1 cellular context compared by ENCODE assay signal in the genomic region with DNA sequence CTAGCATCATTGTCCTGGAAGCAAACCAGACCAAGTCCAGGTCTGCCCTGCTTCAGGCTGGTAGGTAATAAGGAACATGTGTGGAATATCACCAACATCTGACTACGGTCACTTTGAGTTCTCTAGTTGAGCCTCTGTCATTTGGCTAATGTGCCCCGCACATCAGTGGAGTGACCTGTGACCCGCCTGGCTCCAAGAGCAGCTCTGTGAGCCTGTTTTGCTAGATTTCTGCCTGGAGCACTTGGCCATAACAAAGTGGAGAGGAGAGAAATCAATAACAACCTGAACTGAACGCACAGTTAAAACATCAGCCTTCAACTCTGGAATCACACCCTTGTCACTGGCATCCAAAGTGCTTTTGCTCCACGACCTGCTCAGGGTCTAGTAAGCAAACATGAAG.
A peak's percentile ranks its signal among the peaks of the same experiment; 100 is the strongest.
TF ChIP-seq lines count a peak whose summit lies in the region.

No MANE protein-coding gene starts in this region.

TF ChIP-seq in HepG2, 621 proteins besides CTCF, POLR2A, EP300 and RAD21 (continued from another document):
- TF ChIP-seq, protein P1, sequence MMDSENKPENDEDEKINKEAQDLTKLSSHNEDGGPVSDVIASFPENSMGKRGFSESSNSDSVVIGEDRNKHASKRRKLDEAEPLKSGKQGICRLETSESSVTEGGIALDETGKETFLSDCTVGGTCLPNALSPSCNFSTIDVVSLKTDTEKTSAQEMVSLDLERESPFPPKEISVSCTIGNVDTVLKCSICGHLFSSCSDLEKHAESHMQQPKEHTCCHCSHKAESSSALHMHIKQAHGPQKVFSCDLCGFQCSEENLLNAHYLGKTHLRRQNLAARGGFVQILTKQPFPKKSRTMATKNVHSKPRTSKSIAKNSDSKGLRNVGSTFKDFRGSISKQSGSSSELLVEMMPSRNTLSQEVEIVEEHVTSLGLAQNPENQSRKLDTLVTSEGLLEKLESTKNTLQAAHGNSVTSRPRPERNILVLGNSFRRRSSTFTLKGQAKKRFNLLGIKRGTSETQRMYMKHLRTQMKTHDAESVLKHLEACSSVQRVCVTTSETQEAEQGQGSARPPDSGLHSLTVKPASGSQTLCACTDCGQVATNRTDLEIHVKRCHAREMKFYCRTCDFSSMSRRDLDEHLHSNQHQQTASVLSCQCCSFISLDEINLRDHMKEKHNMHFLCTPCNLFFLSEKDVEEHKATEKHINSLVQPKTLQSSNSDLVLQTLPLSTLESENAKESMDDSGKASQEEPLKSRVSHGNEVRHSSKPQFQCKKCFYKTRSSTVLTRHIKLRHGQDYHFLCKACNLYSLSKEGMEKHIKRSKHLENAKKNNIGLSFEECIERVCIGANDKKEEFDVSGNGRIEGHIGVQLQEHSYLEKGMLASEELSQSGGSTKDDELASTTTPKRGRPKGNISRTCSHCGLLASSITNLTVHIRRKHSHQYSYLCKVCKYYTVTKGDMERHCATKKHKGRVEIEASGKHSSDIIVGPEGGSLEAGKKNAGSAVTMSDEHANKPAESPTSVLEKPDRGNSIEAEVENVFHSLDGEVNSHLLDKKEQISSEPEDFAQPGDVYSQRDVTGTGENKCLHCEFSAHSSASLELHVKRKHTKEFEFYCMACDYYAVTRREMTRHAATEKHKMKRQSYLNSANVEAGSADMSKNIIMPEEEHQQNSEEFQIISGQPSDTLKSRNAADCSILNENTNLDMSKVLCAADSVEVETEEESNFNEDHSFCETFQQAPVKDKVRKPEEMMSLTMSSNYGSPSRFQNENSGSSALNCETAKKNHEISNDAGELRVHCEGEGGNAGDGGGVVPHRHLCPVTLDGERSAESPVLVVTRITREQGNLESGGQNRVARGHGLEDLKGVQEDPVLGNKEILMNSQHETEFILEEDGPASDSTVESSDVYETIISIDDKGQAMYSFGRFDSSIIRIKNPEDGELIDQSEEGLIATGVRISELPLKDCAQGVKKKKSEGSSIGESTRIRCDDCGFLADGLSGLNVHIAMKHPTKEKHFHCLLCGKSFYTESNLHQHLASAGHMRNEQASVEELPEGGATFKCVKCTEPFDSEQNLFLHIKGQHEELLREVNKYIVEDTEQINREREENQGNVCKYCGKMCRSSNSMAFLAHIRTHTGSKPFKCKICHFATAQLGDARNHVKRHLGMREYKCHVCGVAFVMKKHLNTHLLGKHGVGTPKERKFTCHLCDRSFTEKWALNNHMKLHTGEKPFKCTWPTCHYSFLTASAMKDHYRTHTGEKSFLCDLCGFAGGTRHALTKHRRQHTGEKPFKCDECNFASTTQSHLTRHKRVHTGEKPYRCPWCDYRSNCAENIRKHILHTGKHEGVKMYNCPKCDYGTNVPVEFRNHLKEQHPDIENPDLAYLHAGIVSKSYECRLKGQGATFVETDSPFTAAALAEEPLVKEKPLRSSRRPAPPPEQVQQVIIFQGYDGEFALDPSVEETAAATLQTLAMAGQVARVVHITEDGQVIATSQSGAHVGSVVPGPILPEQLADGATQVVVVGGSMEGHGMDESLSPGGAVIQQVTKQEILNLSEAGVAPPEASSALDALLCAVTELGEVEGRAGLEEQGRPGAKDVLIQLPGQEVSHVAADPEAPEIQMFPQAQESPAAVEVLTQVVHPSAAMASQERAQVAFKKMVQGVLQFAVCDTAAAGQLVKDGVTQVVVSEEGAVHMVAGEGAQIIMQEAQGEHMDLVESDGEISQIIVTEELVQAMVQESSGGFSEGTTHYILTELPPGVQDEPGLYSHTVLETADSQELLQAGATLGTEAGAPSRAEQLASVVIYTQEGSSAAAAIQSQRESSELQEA (CRISPR knock-in tag; IDR thresholded peaks at IDR 0.05; ENCODE audit: not compliant biosample characterization): no peak
- TF ChIP-seq, protein P2, sequence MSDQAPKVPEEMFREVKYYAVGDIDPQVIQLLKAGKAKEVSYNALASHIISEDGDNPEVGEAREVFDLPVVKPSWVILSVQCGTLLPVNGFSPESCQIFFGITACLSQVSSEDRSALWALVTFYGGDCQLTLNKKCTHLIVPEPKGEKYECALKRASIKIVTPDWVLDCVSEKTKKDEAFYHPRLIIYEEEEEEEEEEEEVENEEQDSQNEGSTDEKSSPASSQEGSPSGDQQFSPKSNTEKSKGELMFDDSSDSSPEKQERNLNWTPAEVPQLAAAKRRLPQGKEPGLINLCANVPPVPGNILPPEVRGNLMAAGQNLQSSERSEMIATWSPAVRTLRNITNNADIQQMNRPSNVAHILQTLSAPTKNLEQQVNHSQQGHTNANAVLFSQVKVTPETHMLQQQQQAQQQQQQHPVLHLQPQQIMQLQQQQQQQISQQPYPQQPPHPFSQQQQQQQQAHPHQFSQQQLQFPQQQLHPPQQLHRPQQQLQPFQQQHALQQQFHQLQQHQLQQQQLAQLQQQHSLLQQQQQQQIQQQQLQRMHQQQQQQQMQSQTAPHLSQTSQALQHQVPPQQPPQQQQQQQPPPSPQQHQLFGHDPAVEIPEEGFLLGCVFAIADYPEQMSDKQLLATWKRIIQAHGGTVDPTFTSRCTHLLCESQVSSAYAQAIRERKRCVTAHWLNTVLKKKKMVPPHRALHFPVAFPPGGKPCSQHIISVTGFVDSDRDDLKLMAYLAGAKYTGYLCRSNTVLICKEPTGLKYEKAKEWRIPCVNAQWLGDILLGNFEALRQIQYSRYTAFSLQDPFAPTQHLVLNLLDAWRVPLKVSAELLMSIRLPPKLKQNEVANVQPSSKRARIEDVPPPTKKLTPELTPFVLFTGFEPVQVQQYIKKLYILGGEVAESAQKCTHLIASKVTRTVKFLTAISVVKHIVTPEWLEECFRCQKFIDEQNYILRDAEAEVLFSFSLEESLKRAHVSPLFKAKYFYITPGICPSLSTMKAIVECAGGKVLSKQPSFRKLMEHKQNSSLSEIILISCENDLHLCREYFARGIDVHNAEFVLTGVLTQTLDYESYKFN (CRISPR knock-in tag; conservative IDR thresholded peaks at IDR 0.05): peak; percentile 34; the same call in 1 of the 2 replicates
- TF ChIP-seq SALL1 (CRISPR knock-in tag; IDR thresholded peaks at IDR 0.05): peak; percentile 54
- TF ChIP-seq, protein P3, sequence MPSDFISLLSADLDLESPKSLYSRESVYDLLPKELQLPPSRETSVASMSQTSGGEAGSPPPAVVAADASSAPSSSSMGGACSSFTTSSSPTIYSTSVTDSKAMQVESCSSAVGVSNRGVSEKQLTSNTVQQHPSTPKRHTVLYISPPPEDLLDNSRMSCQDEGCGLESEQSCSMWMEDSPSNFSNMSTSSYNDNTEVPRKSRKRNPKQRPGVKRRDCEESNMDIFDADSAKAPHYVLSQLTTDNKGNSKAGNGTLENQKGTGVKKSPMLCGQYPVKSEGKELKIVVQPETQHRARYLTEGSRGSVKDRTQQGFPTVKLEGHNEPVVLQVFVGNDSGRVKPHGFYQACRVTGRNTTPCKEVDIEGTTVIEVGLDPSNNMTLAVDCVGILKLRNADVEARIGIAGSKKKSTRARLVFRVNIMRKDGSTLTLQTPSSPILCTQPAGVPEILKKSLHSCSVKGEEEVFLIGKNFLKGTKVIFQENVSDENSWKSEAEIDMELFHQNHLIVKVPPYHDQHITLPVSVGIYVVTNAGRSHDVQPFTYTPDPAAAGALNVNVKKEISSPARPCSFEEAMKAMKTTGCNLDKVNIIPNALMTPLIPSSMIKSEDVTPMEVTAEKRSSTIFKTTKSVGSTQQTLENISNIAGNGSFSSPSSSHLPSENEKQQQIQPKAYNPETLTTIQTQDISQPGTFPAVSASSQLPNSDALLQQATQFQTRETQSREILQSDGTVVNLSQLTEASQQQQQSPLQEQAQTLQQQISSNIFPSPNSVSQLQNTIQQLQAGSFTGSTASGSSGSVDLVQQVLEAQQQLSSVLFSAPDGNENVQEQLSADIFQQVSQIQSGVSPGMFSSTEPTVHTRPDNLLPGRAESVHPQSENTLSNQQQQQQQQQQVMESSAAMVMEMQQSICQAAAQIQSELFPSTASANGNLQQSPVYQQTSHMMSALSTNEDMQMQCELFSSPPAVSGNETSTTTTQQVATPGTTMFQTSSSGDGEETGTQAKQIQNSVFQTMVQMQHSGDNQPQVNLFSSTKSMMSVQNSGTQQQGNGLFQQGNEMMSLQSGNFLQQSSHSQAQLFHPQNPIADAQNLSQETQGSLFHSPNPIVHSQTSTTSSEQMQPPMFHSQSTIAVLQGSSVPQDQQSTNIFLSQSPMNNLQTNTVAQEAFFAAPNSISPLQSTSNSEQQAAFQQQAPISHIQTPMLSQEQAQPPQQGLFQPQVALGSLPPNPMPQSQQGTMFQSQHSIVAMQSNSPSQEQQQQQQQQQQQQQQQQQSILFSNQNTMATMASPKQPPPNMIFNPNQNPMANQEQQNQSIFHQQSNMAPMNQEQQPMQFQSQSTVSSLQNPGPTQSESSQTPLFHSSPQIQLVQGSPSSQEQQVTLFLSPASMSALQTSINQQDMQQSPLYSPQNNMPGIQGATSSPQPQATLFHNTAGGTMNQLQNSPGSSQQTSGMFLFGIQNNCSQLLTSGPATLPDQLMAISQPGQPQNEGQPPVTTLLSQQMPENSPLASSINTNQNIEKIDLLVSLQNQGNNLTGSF (CRISPR knock-in tag; IDR thresholded peaks at IDR 0.05): no peak
- peak; percentile 25; the same call in 1 of the 2 replicates for TF ChIP-seq ZNF292 (CRISPR knock-in tag; IDR thresholded peaks at IDR 0.05; ENCODE audit: borderline replicate concordance, low read depth)
